In genomic region chr7:102321351-102322201, GRCh38 we compare ENCODE assay signal across 13 cellular contexts. TPM values are rescaled to one million over a fixed set of nuclear protein-coding genes. Genes with fewer than 3 reads are reported as not detected.
DNase-seq lines count a peak whose midpoint lies in the region; FAIRE-seq and TF ChIP-seq lines count a peak whose summit lies in the region.
"Had no signal": no experiment of that assay in that cellular context is flagged by ENCODE, and none has a peak within 500 bp of the region (broad histone marks: within the 10 kb centered on the region; RNA-seq: fewer than 3 reads in every experiment).

No MANE protein-coding gene starts in this region.

- H3K36me3 ChIP-seq in H1 (ENCODE audit: control insufficient read depth in 2 of 4, insufficient read depth in 4 of 4, low read length in 3 of 4): no peaks in the 10 kb centered on the region; a peak in 1 of 8 replicates
- H3K36me3 ChIP-seq: HAP-1 had no signal

- peaks cover 0 to 2% (median 0%) of the 10 kb centered on the region in 4 experiments; a peak in 3 of 7 replicates for H3K27me3 ChIP-seq in H1 (replicated peaks in 1 of 4; ENCODE audit: control insufficient read depth in 3 of 4, extremely low read depth in 1 of 4, insufficient read depth in 3 of 4, low read length in 3 of 4)

- H3K9me3 ChIP-seq in H1 (ENCODE audit: insufficient read depth in 2 of 2, low read depth in 1 of 2, low read length in 1 of 2): no peaks in the 10 kb centered on the region
- H3K9me3 ChIP-seq: HAP-1 had no signal

- H2BK20ac ChIP-seq in H1 (ENCODE audit: low read length): no peak overlapping the region

- no peak overlapping the region for H2BK15ac ChIP-seq in H1 (ENCODE audit: low read length)

- H3K4me2 ChIP-seq in H1 (ENCODE audit: insufficient read depth in 1 of 2, low read depth in 2 of 2, low read length in 2 of 2): peak overlapping the region; percentile 36 to 69

- CTCF ChIA-PET in H1 (lab: Charles Lee; ENCODE audit: partially characterized antibody): interaction anchor here (0.6 to 8.6 kb wide), 8 partner anchors 8 to 68 kb away, joined by 3 to 134 read pairs (median 6); no protein-coding TSS in a partner anchor

- H2BK120ac ChIP-seq in H1 (replicated peaks; ENCODE audit: low read depth, low read length): no peak overlapping the region

- no peaks in the 10 kb centered on the region for H3K79me2 ChIP-seq in H1 (ENCODE audit: control insufficient read depth in 1 of 2, insufficient read depth in 2 of 2, low read length in 2 of 2)

- H4K8ac ChIP-seq in H1 (ENCODE audit: extremely low read depth, insufficient read depth, low read length): peak overlapping the region; percentile 88

- TF ChIP-seq RAD21 in H1 (IDR thresholded peaks at IDR 0.05 in 1 of 2, conservative IDR thresholded peaks at IDR 0.05 in 1 of 2; ENCODE audit: low read depth in 2 of 2, low read length in 2 of 2): peak in 1 of 2 experiments; percentile 38; a peak in 2 of 4 replicates

- peak overlapping the region in 3 of 4 experiments; percentile 12 to 44 (median 23); a peak in 6 of 8 replicates for H3K4me3 ChIP-seq in H1 (ENCODE audit: extremely low read depth in 1 of 4, insufficient read depth in 2 of 4, low read depth in 3 of 4, low read length in 4 of 4)
- H3K4me3 ChIP-seq: HAP-1 had no signal

- no peak overlapping the region for H3K27ac ChIP-seq in H1 (ENCODE audit: low read depth, low read length)
- H3K27ac ChIP-seq: HL-60, RWPE1 had no signal

- no peak overlapping the region for H4K5ac ChIP-seq in H1 (ENCODE audit: insufficient read length, low read depth, low read length)

- no peak overlapping the region for H3K56ac ChIP-seq in H1 (replicated peaks; ENCODE audit: insufficient read length, low read depth, low read length)

- peaks cover 0 to 7% of the 10 kb centered on the region in 2 experiments for H4K20me1 ChIP-seq in H1 (replicated peaks in 1 of 2; ENCODE audit: control insufficient read depth in 1 of 2, insufficient read depth in 2 of 2, low read length in 2 of 2)

- H3K79me1 ChIP-seq in H1 (ENCODE audit: low read depth, low read length): no peaks in the 10 kb centered on the region

- TF ChIP-seq EP300 in H1 (IDR thresholded peaks at IDR 0.05; ENCODE audit: borderline replicate concordance in 1 of 2, low read depth in 2 of 2, low read length in 2 of 2): no peak

- no peak overlapping the region for H2AFZ ChIP-seq in H1 (ENCODE audit: low read length)

- H3K18ac ChIP-seq in H1 (ENCODE audit: extremely low read depth, low read length): no peak overlapping the region; the same call in 1 of the 2 replicates

- H3K9ac ChIP-seq in H1 (replicated peaks in 1 of 4; ENCODE audit: extremely low read depth in 1 of 4, low read depth in 3 of 4, low read length in 3 of 4): no peak overlapping the region

- TF ChIP-seq POLR2A in H1 (IDR thresholded peaks at IDR 0.05; ENCODE audit: control extremely low read depth in 1 of 2, low read depth in 2 of 2, low read length in 2 of 2): no peak

- FAIRE-seq in H1 (lab: Jason Lieb, UNC): no peak

- H3K23ac ChIP-seq in H1 (ENCODE audit: insufficient read length): no peak overlapping the region

- no peak overlapping the region for H3K14ac ChIP-seq in H1 (ENCODE audit: insufficient read length)

- POLR2A ChIA-PET in H1 (lab: Charles Lee; ENCODE audit: partially characterized antibody): interaction anchor here (1.2 to 1.4 kb wide), 4 partner anchors 8 to 42 kb away, joined by 3 to 5 read pairs (median 4); no protein-coding TSS in a partner anchor

- peak; percentile 21 for DNase-seq in CMK (ENCODE audit: low read depth)
- DNase-seq in GM19238 (ENCODE audit: insufficient read length, low spot score): peak; percentile 2
- DNase-seq in H1 (ENCODE audit: low read depth in 1 of 2, low spot score in 2 of 2): peak in 1 of 2 experiments; percentile 74
- DNase-seq in mesenteric fat pad (ENCODE audit: low spot score): peak; percentile 89
- no peak for DNase-seq in globus pallidus (ENCODE audit: low spot score)
- no peak for DNase-seq in inferior parietal cortex (ENCODE audit: extremely low spot score)
- no peak for DNase-seq in superior temporal gyrus (ENCODE audit: extremely low spot score)
- DNase-seq in activated CD4-positive, alpha-beta T cell treated with anti-CD3 and anti-CD28 coated beads for 48 hours: no peak
- DNase-seq: DND-41, NCI-H2081 had no signal

- no peak overlapping the region for H4K91ac ChIP-seq in H1 (replicated peaks; ENCODE audit: insufficient read length, low read length)

- H3K23me2 ChIP-seq in H1 (ENCODE audit: low read depth, low read length): peaks cover 5% of the 10 kb centered on the region

- no peak overlapping the region for H2BK5ac ChIP-seq in H1 (ENCODE audit: low read depth, low read length)

- no peak overlapping the region for H2AK5ac ChIP-seq in H1 (ENCODE audit: low read depth, low read length)

- peaks cover 4 to 12% (median 8%) of the 10 kb centered on the region in 4 experiments; a peak in 6 of 7 replicates for H3K4me1 ChIP-seq in H1 (replicated peaks in 1 of 4; ENCODE audit: control insufficient read depth in 3 of 4, insufficient read depth in 4 of 4, low read length in 3 of 4)

- peak; percentile 13 to 43 (median 21) for TF ChIP-seq CTCF in H1 (IDR thresholded peaks at IDR 0.05; ENCODE audit: control extremely low read depth in 1 of 3, insufficient read depth in 1 of 3, low read depth in 1 of 3, low read length in 3 of 3)

- H3K4ac ChIP-seq in H1 (replicated peaks; ENCODE audit: insufficient read length, low read depth, low read length): no peak overlapping the region

- 0 out of 2 replicates have a peak overlapping the region, but pooled peaks have one; percentile 9 for H2BK12ac ChIP-seq in H1 (ENCODE audit: low read depth, low read length)

- WGBS in H1 (ENCODE audit: extremely low coverage in 1 of 2, insufficient coverage in 1 of 2, insufficient read length in 1 of 2, insufficient replicate concordance in 2 of 2, low coverage in 1 of 2, low lambda C conversion rate in 2 of 2, missing lambda C conversion rate in 1 of 2), 2 experiments: 34% methylated on average over 55 of the region's 73 CpGs; no CpG with 5 or more reads in 1 of the 2 experiments

TF ChIP-seq in H1, 55 proteins besides CTCF, POLR2A, EP300 and RAD21:
- TF ChIP-seq CREB1 (IDR thresholded peaks at IDR 0.05): peak; percentile 38; the same call in 1 of the 2 replicates
- TF ChIP-seq SAP30 (IDR thresholded peaks at IDR 0.05; ENCODE audit: insufficient read depth, insufficient replicate concordance, low read length): no peak
- no peak for TF ChIP-seq POLR2AphosphoS5 (IDR thresholded peaks at IDR 0.05; ENCODE audit: low read depth, low read length)
- peak; percentile 45; the same call in 1 of the 2 replicates for TF ChIP-seq GABPA (IDR thresholded peaks at IDR 0.05; ENCODE audit: borderline replicate concordance, insufficient read depth, low read length)
- no peak for TF ChIP-seq TAF7 (optimal IDR thresholded peaks at IDR 0.05; ENCODE audit: borderline replicate concordance, low read depth, low read length)
- TF ChIP-seq MAX (IDR thresholded peaks at IDR 0.05): 0 out of 2 replicates have a peak, but pooled peaks have one; percentile 39
- TF ChIP-seq SIN3A (conservative IDR thresholded peaks at IDR 0.05 in 1 of 2, IDR thresholded peaks at IDR 0.05 in 1 of 2; ENCODE audit: low read depth in 1 of 2, low read length in 2 of 2): no peak
- TF ChIP-seq ZNF274 (IDR thresholded peaks at IDR 0.05; ENCODE audit: borderline replicate concordance, extremely low read depth, low read length): no peak
- TF ChIP-seq E2F6 (IDR thresholded peaks at IDR 0.05): peak; percentile 43; the same call in 1 of the 2 replicates
- no peak for TF ChIP-seq KDM5A (IDR thresholded peaks at IDR 0.05; ENCODE audit: low read length)
- TF ChIP-seq RNF2 (IDR thresholded peaks at IDR 0.05; ENCODE audit: borderline replicate concordance, low read depth, low read length, missing control alignments, poor library complexity, severe bottlenecking): no peak
- no peak for TF ChIP-seq EZH2 (IDR thresholded peaks at IDR 0.05; ENCODE audit: low read depth, low read length, severe bottlenecking)
- TF ChIP-seq EGR1 (IDR thresholded peaks at IDR 0.05; ENCODE audit: borderline replicate concordance, low read depth, low read length): no peak
- TF ChIP-seq SIX5 (IDR thresholded peaks at IDR 0.05; ENCODE audit: low read depth, low read length): no peak

RNA-seq across cellular contexts. Expression of gene SPDYE6, which starts 34.7 kb away (rescaled TPM):
- not detected in 2 replicates for total RNA-seq in H1 (2021; fragmentation: NEBNext Ultra II Directional; extraction: Animal tissue kit (Norgen Biotek cat#: 25700))
- polyA plus RNA-seq in H1 (2011; rRNA removed): not detected in 2 replicates
- polyA plus RNA-seq in H1 (2011; cell fraction: cytosol; rRNA removed): not detected
- polyA plus RNA-seq in H1 (2011; cell fraction: nucleus; rRNA removed): not detected
- 2.5 to 3.1 TPM (median 2.7 TPM) in 4 replicates for polyA plus RNA-seq in H1 (2012, experiment 1 of 2)
- polyA plus RNA-seq in H1 (2012, experiment 2 of 2): 0.63 TPM
- not detected for polyA plus RNA-seq in H1 (2013, experiment 1 of 2)
- polyA plus RNA-seq in H1 (2013, experiment 2 of 2): not detected
- not detected in 2 replicates for polyA minus RNA-seq in H1 (2011; rRNA and poly(A)+ RNA removed)
- not detected for polyA minus RNA-seq in H1 (2011; cell fraction: cytosol; rRNA and poly(A)+ RNA removed)
- not detected for polyA minus RNA-seq in H1 (2011; cell fraction: nucleus; rRNA and poly(A)+ RNA removed)
- total RNA-seq in mesenteric fat pad: not detected

RNA-seq across cellular contexts. Expression of gene SH2B2, which starts 34.9 kb away (rescaled TPM):
- 17.5 and 18.7 TPM in 2 replicates for total RNA-seq in H1 (2021; fragmentation: NEBNext Ultra II Directional; extraction: Animal tissue kit (Norgen Biotek cat#: 25700))
- polyA plus RNA-seq in H1 (2011; rRNA removed): 11.5 and 21.0 TPM in 2 replicates
- 11.9 TPM for polyA plus RNA-seq in H1 (2011; cell fraction: cytosol; rRNA removed)
- polyA plus RNA-seq in H1 (2011; cell fraction: nucleus; rRNA removed): 13.6 TPM
- polyA plus RNA-seq in H1 (2012, experiment 1 of 2): 4.5 to 12.5 TPM (median 10.7 TPM) in 4 replicates
- polyA plus RNA-seq in H1 (2012, experiment 2 of 2): 6.4 TPM
- polyA plus RNA-seq in H1 (2013, experiment 1 of 2): 6.5 TPM
- polyA plus RNA-seq in H1 (2013, experiment 2 of 2): 7.5 TPM
- polyA minus RNA-seq in H1 (2011; rRNA and poly(A)+ RNA removed): 5.3 and 6.7 TPM in 2 replicates
- polyA minus RNA-seq in H1 (2011; cell fraction: cytosol; rRNA and poly(A)+ RNA removed): 11.3 TPM
- polyA minus RNA-seq in H1 (2011; cell fraction: nucleus; rRNA and poly(A)+ RNA removed): 7.5 TPM
- total RNA-seq in mesenteric fat pad: 8.9 TPM

Comparison
In these comparisons a context has a peak if more than half of its experiments do, and no peak if none do; other contexts are left out.
1. DNase-seq: peak in CMK (single experiment), GM19238 (single experiment) and mesenteric fat pad (single experiment); none in globus pallidus (single experiment), inferior parietal cortex (single experiment), superior temporal gyrus (single experiment) and activated CD4-positive, alpha-beta T cell treated with anti-CD3 and anti-CD28 coated beads for 48 hours (single experiment).